ENCODE assay signal across 1 cellular context in the genomic region with DNA sequence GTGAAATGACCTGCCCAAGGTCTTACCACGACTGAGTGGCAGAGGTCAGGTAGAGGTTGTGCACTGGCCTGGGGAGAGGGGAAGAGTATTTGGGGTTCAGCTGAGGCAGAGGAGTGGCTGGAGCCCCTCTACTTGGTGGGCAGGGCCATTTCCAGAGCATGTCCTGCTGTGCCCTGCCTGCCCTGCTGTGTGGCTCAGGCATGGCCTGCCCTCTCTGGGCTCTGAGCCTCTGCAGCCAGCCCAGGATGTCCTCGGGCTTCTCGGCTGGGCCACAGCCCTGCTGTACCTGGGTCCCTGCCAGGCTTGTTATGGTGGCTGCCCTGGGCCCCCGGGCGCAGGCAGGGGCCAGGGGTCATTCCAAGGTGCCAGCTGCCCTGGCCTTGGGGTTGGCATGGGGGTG.
TF ChIP-seq lines count a peak whose summit lies in the region.

No MANE protein-coding gene starts in this region.

TF ChIP-seq in IMR-90, 13 proteins besides CTCF, POLR2A, EP300 and RAD21:
- TF ChIP-seq NFE2L2 (IDR thresholded peaks at IDR 0.05; ENCODE audit: low read depth, low read length) (no peak), SMC3 (IDR thresholded peaks at IDR 0.05; ENCODE audit: low read depth, low read length) (no peak), CEBPB (IDR thresholded peaks at IDR 0.05; ENCODE audit: low read depth, low read length) (no peak), RCOR1 (IDR thresholded peaks at IDR 0.05; ENCODE audit: insufficient replicate concordance, low read length) (no peak), MXI1 (IDR thresholded peaks at IDR 0.05; ENCODE audit: borderline replicate concordance, low read depth, low read length) (no peak), CHD1 (IDR thresholded peaks at IDR 0.05; ENCODE audit: low read depth, low read length) (no peak), RFX5 (IDR thresholded peaks at IDR 0.05; ENCODE audit: low read depth, low read length) (no peak), MAFK (IDR thresholded peaks at IDR 0.05; ENCODE audit: low read depth, low read length) (no peak), BHLHE40 (IDR thresholded peaks at IDR 0.05; ENCODE audit: low read depth, low read length) (no peak), FOS (IDR thresholded peaks at IDR 0.05; ENCODE audit: low read depth, low read length) (no peak), MAZ (IDR thresholded peaks at IDR 0.05; ENCODE audit: borderline replicate concordance, low read depth, low read length) (no peak)
- TF ChIP-seq, protein P1, sequence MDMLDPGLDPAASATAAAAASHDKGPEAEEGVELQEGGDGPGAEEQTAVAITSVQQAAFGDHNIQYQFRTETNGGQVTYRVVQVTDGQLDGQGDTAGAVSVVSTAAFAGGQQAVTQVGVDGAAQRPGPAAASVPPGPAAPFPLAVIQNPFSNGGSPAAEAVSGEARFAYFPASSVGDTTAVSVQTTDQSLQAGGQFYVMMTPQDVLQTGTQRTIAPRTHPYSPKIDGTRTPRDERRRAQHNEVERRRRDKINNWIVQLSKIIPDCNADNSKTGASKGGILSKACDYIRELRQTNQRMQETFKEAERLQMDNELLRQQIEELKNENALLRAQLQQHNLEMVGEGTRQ (IDR thresholded peaks at IDR 0.05; ENCODE audit: low read depth, low read length): no peak
- TF ChIP-seq, protein P2, sequence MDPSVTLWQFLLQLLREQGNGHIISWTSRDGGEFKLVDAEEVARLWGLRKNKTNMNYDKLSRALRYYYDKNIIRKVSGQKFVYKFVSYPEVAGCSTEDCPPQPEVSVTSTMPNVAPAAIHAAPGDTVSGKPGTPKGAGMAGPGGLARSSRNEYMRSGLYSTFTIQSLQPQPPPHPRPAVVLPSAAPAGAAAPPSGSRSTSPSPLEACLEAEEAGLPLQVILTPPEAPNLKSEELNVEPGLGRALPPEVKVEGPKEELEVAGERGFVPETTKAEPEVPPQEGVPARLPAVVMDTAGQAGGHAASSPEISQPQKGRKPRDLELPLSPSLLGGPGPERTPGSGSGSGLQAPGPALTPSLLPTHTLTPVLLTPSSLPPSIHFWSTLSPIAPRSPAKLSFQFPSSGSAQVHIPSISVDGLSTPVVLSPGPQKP (IDR thresholded peaks at IDR 0.05; ENCODE audit: borderline replicate concordance, low read depth, low read length): no peak
TF ChIP-seq in IMR-90: peak in this region for 0.
